In genomic region chr11:10622957-10623787, GRCh38 we compare ENCODE assay signal across 10 cellular contexts. TPM values are rescaled to one million over a fixed set of nuclear protein-coding genes. Genes with fewer than 3 reads are reported as not detected.
DNase-seq lines count a peak whose midpoint lies in the region; ATAC-seq, FAIRE-seq and TF ChIP-seq lines count a peak whose summit lies in the region.
"Had no signal": no experiment of that assay in that cellular context is flagged by ENCODE, and none has a peak within 500 bp of the region (broad histone marks: within the 10 kb centered on the region; RNA-seq: fewer than 3 reads in every experiment).

No MANE protein-coding gene starts in this region.

- ATAC-seq in HG03280 (IDR thresholded peaks at IDR 0.05; ENCODE audit: unreplicated experiment): no peak
- ATAC-seq: body of pancreas had no signal

- no peak overlapping the region for H3K9ac ChIP-seq in astrocyte (ENCODE audit: low read length)

- H3K9me3 ChIP-seq in astrocyte (ENCODE audit: insufficient read depth, low read depth, low read length) (no peaks in the 10 kb centered on the region), muscle layer of duodenum (ENCODE audit: control insufficient read depth in 1 of 2, low read length in 2 of 2) (no peaks in the 10 kb centered on the region), Caco-2 (no peaks in the 10 kb centered on the region)
- H3K9me3 ChIP-seq: body of pancreas had no signal

- no peak overlapping the region for H3K4me3 Mint-ChIP-seq in astrocyte (ENCODE audit: unreplicated experiment)
- H3K4me3 Mint-ChIP-seq in Caco-2 (ENCODE audit: unreplicated experiment): no peak overlapping the region

- TF ChIP-seq POLR2A in NB4 (IDR thresholded peaks at IDR 0.05; ENCODE audit: extremely low read depth, insufficient read length): no peak

- no peaks in the 10 kb centered on the region for H3K79me2 ChIP-seq in astrocyte (ENCODE audit: insufficient read depth, low read length)

- H3K4me1 Mint-ChIP-seq in astrocyte (ENCODE audit: low read depth, unreplicated experiment): peaks cover 7% of the 10 kb centered on the region
- no peaks in the 10 kb centered on the region for H3K4me1 Mint-ChIP-seq in Caco-2 (ENCODE audit: low read depth, unreplicated experiment)

- H3K9me3 Mint-ChIP-seq in astrocyte (ENCODE audit: unreplicated experiment) (no peaks in the 10 kb centered on the region), Caco-2 (ENCODE audit: unreplicated experiment) (no peaks in the 10 kb centered on the region)

- H3K27me3 Mint-ChIP-seq in astrocyte (ENCODE audit: low read depth, unreplicated experiment) (peaks cover 16% of the 10 kb centered on the region), Caco-2 (ENCODE audit: insufficient read depth, unreplicated experiment) (no peaks in the 10 kb centered on the region)

- H3K27ac Mint-ChIP-seq in astrocyte (ENCODE audit: unreplicated experiment): peak overlapping the region; percentile 26
- no peak overlapping the region for H3K27ac Mint-ChIP-seq in Caco-2 (ENCODE audit: unreplicated experiment)

- POLR2A ChIA-PET in Caco-2 (lab: Charles Lee): no interaction called here

- no peak overlapping the region for H3K27ac ChIP-seq in astrocyte (ENCODE audit: low read depth, low read length)
- H3K27ac ChIP-seq in muscle layer of duodenum (ENCODE audit: low read length): peak overlapping the region; percentile 72

- H3K27me3 ChIP-seq in astrocyte (ENCODE audit: insufficient read depth, low read length): no peaks in the 10 kb centered on the region
- no peaks in the 10 kb centered on the region for H3K27me3 ChIP-seq in muscle layer of duodenum (ENCODE audit: low read depth, low read length)
- H3K27me3 ChIP-seq in Caco-2 (replicated peaks; ENCODE audit: control insufficient read depth, insufficient read depth, low read length): no peaks in the 10 kb centered on the region
- H3K27me3 ChIP-seq: body of pancreas had no signal

- no peak overlapping the region for H2AFZ ChIP-seq in astrocyte (ENCODE audit: low read depth, low read length)

- H4K20me1 ChIP-seq in astrocyte (ENCODE audit: insufficient read depth, low read length): no peaks in the 10 kb centered on the region

- TF ChIP-seq CTCF in NB4 (IDR thresholded peaks at IDR 0.05; ENCODE audit: low read depth, low read length): no peak
- TF ChIP-seq CTCF in astrocyte (IDR thresholded peaks at IDR 0.05; ENCODE audit: insufficient read depth, low read depth, low read length): no peak
- no peak for TF ChIP-seq CTCF in Caco-2 (IDR thresholded peaks at IDR 0.05; ENCODE audit: insufficient read depth in 1 of 2, low read depth in 1 of 2, low read length in 1 of 2, severe bottlenecking in 1 of 2, unreplicated experiment in 1 of 2)

- H3K4me3 ChIP-seq in NB4 (ENCODE audit: low read depth, low read length): no peak overlapping the region
- no peak overlapping the region for H3K4me3 ChIP-seq in astrocyte (ENCODE audit: insufficient read depth, low read depth, low read length)
- H3K4me3 ChIP-seq in muscle layer of duodenum (ENCODE audit: low read depth in 1 of 2, low read length in 2 of 2): peak overlapping the region in 1 of 2 donors; percentile 9
- no peak overlapping the region for H3K4me3 ChIP-seq in Caco-2 (ENCODE audit: low read depth, low read length)
- H3K4me3 ChIP-seq: body of pancreas had no signal

- CTCF ChIA-PET in Caco-2 (lab: Charles Lee): interaction anchor here (0.6 to 1.4 kb wide), 3 partner anchors 13 to 115 kb away, joined by 3 to 4 read pairs (median 3); no protein-coding TSS in a partner anchor

- DNase-seq in CD1c-positive myeloid dendritic cell (ENCODE audit: extremely low spot score): peak; percentile 86
- DNase-seq in NB4 (ENCODE audit: low read depth): peak; percentile 91
- no peak for DNase-seq in astrocyte (ENCODE audit: low read depth)
- no peak for DNase-seq in stimulated activated CD8-positive, alpha-beta memory T cell treated with anti-CD3 and anti-CD28 coated beads, Interleukin-4, amount 100 ng/mL, for 48 hours
- DNase-seq in GM19238 (ENCODE audit: insufficient read length, low spot score): no peak
- DNase-seq in Caco-2: no peak

- H3K36me3 Mint-ChIP-seq in astrocyte (ENCODE audit: low read depth, unreplicated experiment) (peaks cover 2% of the 10 kb centered on the region), Caco-2 (ENCODE audit: insufficient read depth, unreplicated experiment) (no peaks in the 10 kb centered on the region)

- H3K4me2 ChIP-seq in astrocyte (ENCODE audit: low read length): no peak overlapping the region

- no peak for FAIRE-seq in astrocyte (lab: Jason Lieb, UNC)

- intact Hi-C loops in Caco-2 (cut with micrococcal nuclease; ENCODE audit: unreplicated experiment): no loop called here

- no TSS peak for BruUV-seq in Caco-2 (replicated peaks; lab: Mats Ljungman, UMichigan)

- no peaks in the 10 kb centered on the region for H3K36me3 ChIP-seq in astrocyte (ENCODE audit: insufficient read depth, low read length)
- peaks cover 0 to 7% of the 10 kb centered on the region in 2 donors for H3K36me3 ChIP-seq in muscle layer of duodenum (ENCODE audit: control insufficient read depth in 1 of 2, insufficient read depth in 2 of 2, low read length in 2 of 2)
- H3K36me3 ChIP-seq in Caco-2 (ENCODE audit: control insufficient read depth, insufficient read depth, low read length): no peaks in the 10 kb centered on the region

- H3K4me1 ChIP-seq in astrocyte (ENCODE audit: insufficient read depth, low read length) (no peaks in the 10 kb centered on the region), muscle layer of duodenum (ENCODE audit: control insufficient read depth in 1 of 2, insufficient read depth in 2 of 2, low read length in 2 of 2) (peaks cover 0 to 17% of the 10 kb centered on the region in 2 donors), Caco-2 (peaks cover 14% of the 10 kb centered on the region)
- H3K4me1 ChIP-seq: body of pancreas had no signal

RNA-seq across cellular contexts. Expression of gene LYVE1, which starts 54.7 kb away (rescaled TPM):
- 0.14 and 0.27 TPM in 2 replicates for total RNA-seq in astrocyte
- not detected in 2 replicates for total RNA-seq in Caco-2 (2022)
- total RNA-seq: Daoy had no signal

Comparison
In these comparisons a context has a peak if more than half of its experiments do, and no peak if none do; other contexts are left out.
1. DNase-seq: peak in CD1c-positive myeloid dendritic cell (single experiment) and NB4 (single experiment); none in astrocyte (single experiment), stimulated activated CD8-positive, alpha-beta memory T cell treated with anti-CD3 and anti-CD28 coated beads, Interleukin-4, amount 100 ng/mL, for 48 hours (single experiment), GM19238 (single experiment) and Caco-2 (0 of 2).